Comparison of ENCODE assay signal across 9 cellular contexts in genomic region chr19:18438331-18439024, GRCh38. TPM values are rescaled to one million over a fixed set of nuclear protein-coding genes. Genes with fewer than 3 reads are reported as not detected.
DNase-seq lines count a peak whose midpoint lies in the region; ATAC-seq and TF ChIP-seq lines count a peak whose summit lies in the region.
"Had no signal": no experiment of that assay in that cellular context is flagged by ENCODE, and none has a peak within 500 bp of the region (broad histone marks: within the 10 kb centered on the region; RNA-seq: fewer than 3 reads in every experiment).

No MANE protein-coding gene starts in this region.

- intact Hi-C loops in body of pancreas (cut with DNase I) (no loop called here), testis (cut with DNase I; ENCODE audit: low total_unique reads) (no loop called here), OCI-LY7 (cut with micrococcal nuclease; ENCODE audit: unreplicated experiment) (no loop called here)

- no TSS peak for BruUV-seq in OCI-LY7 (replicated peaks; lab: Mats Ljungman, UMichigan)

- CTCF ChIA-PET in OCI-LY7 (lab: Charles Lee; ENCODE audit: unreplicated experiment), result no interaction called here

- TF ChIP-seq POLR2A in body of pancreas (IDR thresholded peaks at IDR 0.05) (peak; percentile 7 to 28 (median 15)), testis (IDR thresholded peaks at IDR 0.05) (no peak)

- H3K4me1 Mint-ChIP-seq in IgD-negative memory B cell (peaks cover 12 to 20% (median 16%) of the 10 kb centered on the region in 3 donors), immature natural killer cell (peaks cover 36 to 47% of the 10 kb centered on the region in 2 donors)

- no peaks in the 10 kb centered on the region for H3K36me3 Mint-ChIP-seq in IgD-negative memory B cell
- peaks cover 4 to 7% (median 4%) of the 10 kb centered on the region in 3 donors for H3K36me3 Mint-ChIP-seq in immature natural killer cell

- peak overlapping the region in 3 of 4 donors; percentile 8 to 80 (median 32) for H3K4me3 Mint-ChIP-seq in IgD-negative memory B cell
- H3K4me3 Mint-ChIP-seq in immature natural killer cell, result peak overlapping the region in 1 of 5 donors; percentile 33

- ATAC-seq in body of pancreas (peak; percentile 52), GM21786 (IDR thresholded peaks at IDR 0.05; ENCODE audit: unreplicated experiment) (no peak)

- H3K27me3 ChIP-seq in body of pancreas, result no peaks in the 10 kb centered on the region
- H3K27me3 ChIP-seq in testis, result no peaks in the 10 kb centered on the region

- peak; percentile 56 to 76 (median 70) for DNase-seq in body of pancreas
- no peak for DNase-seq in immature natural killer cell
- peak; percentile 88 for DNase-seq in testis
- DNase-seq in OCI-LY7 (ENCODE audit: low spot score), result no peak
- DNase-seq in GDM1 (lab: John Stamatoyannopoulos, UW), result no peak

- H3K9me3 ChIP-seq in body of pancreas (no peaks in the 10 kb centered on the region), testis (no peaks in the 10 kb centered on the region), OCI-LY7 (ENCODE audit: low read length) (0 out of 2 replicates have a peak, but pooled peaks cover 7% of the 10 kb centered on the region)

- no peaks in the 10 kb centered on the region for H3K27me3 Mint-ChIP-seq in IgD-negative memory B cell
- H3K27me3 Mint-ChIP-seq in immature natural killer cell (ENCODE audit: low read depth in 3 of 3), result peaks cover 15 to 38% (median 27%) of the 10 kb centered on the region in 3 donors

- 0 to 15% methylated on average over 1 to 24 of the region's 24 CpGs for WGBS in body of pancreas, 2 donors
- WGBS in testis, 2 donors, result 2 to 4% methylated on average over 13 to 24 of the region's 24 CpGs

- no peak overlapping the region for H3K4me2 ChIP-seq in OCI-LY7 (ENCODE audit: low read length)

- H3K9me2 ChIP-seq in OCI-LY7 (ENCODE audit: insufficient read depth, low read length), result no peaks in the 10 kb centered on the region

- POLR2A ChIA-PET in OCI-LY7 (lab: Charles Lee), result no interaction called here

- no peak overlapping the region for H2AFZ ChIP-seq in OCI-LY7 (ENCODE audit: low read length)

- H4K20me1 ChIP-seq in OCI-LY7 (ENCODE audit: insufficient read depth, low read length), result no peaks in the 10 kb centered on the region

- H3K4me1 ChIP-seq in body of pancreas (peaks cover 58% of the 10 kb centered on the region), testis (peaks cover 53% of the 10 kb centered on the region), OCI-LY7 (ENCODE audit: insufficient read depth, low read length, poor library complexity, severe bottlenecking) (peaks cover 11% of the 10 kb centered on the region)

- no peaks in the 10 kb centered on the region for H3K79me2 ChIP-seq in OCI-LY7 (ENCODE audit: insufficient read depth, low read depth, low read length)

- peak overlapping the region in 1 of 3 donors; percentile 78 for H3K27ac Mint-ChIP-seq in IgD-negative memory B cell
- peak overlapping the region in 4 of 6 donors; percentile 50 to 66 (median 56) for H3K27ac Mint-ChIP-seq in immature natural killer cell
- H3K27ac Mint-ChIP-seq: T-helper 1 cell treated with Interleukin-12 subunit alpha and Interleukin-12 subunit beta and Interleukin-4 antibody, amounts not matched to agents 30 μg/mL and 1 μg/mL, for 36 hours had no signal

- H3K4me3 ChIP-seq in body of pancreas (no peak overlapping the region), testis (peak overlapping the region; percentile 74 to 91), OCI-LY7 (ENCODE audit: low read depth, low read length, poor library complexity, severe bottlenecking) (no peak overlapping the region)

- H3K36me3 ChIP-seq in body of pancreas (replicated peaks in 1 of 2; ENCODE audit: insufficient read depth in 1 of 2, low read depth in 2 of 2) (peaks cover 0 to under 1% of the 10 kb centered on the region in 2 donors), testis (ENCODE audit: low read depth, missing control alignments) (no peaks in the 10 kb centered on the region), OCI-LY7 (ENCODE audit: insufficient read depth, low read length) (peaks cover 13% of the 10 kb centered on the region)

- H3K9me3 Mint-ChIP-seq in IgD-negative memory B cell (no peaks in the 10 kb centered on the region), immature natural killer cell (peaks cover 0 to 6% (median 5%) of the 10 kb centered on the region in 6 donors)

- TF ChIP-seq CTCF in body of pancreas (IDR thresholded peaks at IDR 0.05), result no peak
- TF ChIP-seq CTCF in testis (IDR thresholded peaks at IDR 0.05), result no peak
- no peak for TF ChIP-seq CTCF in OCI-LY7 (conservative IDR thresholded peaks at IDR 0.05; ENCODE audit: low read length)

- H3K27ac ChIP-seq in body of pancreas, result peak overlapping the region; percentile 69 to 92 (median 87)
- peak overlapping the region; percentile 71 to 88 for H3K27ac ChIP-seq in testis
- H3K27ac ChIP-seq in OCI-LY7 (ENCODE audit: low read depth, low read length, poor library complexity, severe bottlenecking), result no peak overlapping the region

RNA-seq across cellular contexts. Expression of gene ISYNA1, which starts 0.5 kb away (rescaled TPM):
- polyA plus RNA-seq in IgD-negative memory B cell (17.2 TPM), immature natural killer cell (10 to 100 TPM; 29.7 to 32.2 (median 31.2) TPM), testis (ENCODE audit: insufficient read depth, low read depth, low replicate concordance) (493 TPM)
- total RNA-seq in body of pancreas (10 to 100 TPM; 52.7 to 72.8 TPM), testis (1,000 to 10,000 TPM in 1 of 2 donors, 100 to 1,000 TPM in 1; 1,000 to 1,122 TPM), OCI-LY7 (2022) (8.9 and 10.9 TPM in 2 replicates)
- total RNA-seq in OCI-LY7 (2014; rRNA removed; shearing (Covaris generic)), result 0.72 and 1.8 TPM in 2 replicates

RNA-seq across cellular contexts. Expression of gene SSBP4, which starts 19.3 kb away (rescaled TPM):
- polyA plus RNA-seq in IgD-negative memory B cell, result 97.4 TPM
- 10 to 100 TPM; 50.1 to 63.9 TPM for total RNA-seq in body of pancreas
- 100 to 1,000 TPM in 2 of 3 donors, 10 to 100 TPM in 1; 73.5 to 122 (median 107) TPM for polyA plus RNA-seq in immature natural killer cell
- 100 to 1,000 TPM in 1 of 2 donors, 10 to 100 TPM in 1; 90.3 to 118 TPM for total RNA-seq in testis
- 80.5 TPM for polyA plus RNA-seq in testis (ENCODE audit: insufficient read depth, low read depth, low replicate concordance)
- 54.8 and 92.9 TPM in 2 replicates for total RNA-seq in OCI-LY7 (2014; rRNA removed; shearing (Covaris generic))
- total RNA-seq in OCI-LY7 (2022), result 97.5 and 117 TPM in 2 replicates

RNA-seq across cellular contexts. Expression of gene LRRC25, which starts 41.1 kb away (rescaled TPM):
- polyA plus RNA-seq in IgD-negative memory B cell (14.9 TPM), immature natural killer cell (10 to 100 TPM in 1 of 3 donors, 1 to 10 TPM in 2; 2.7 to 18.1 (median 7.7) TPM), testis (ENCODE audit: insufficient read depth, low read depth, low replicate concordance) (3.4 TPM)
- total RNA-seq in body of pancreas (1 to 10 TPM in 1 of 2 donors, not detected in 1; 4.4 TPM), testis (1 to 10 TPM; 1.6 to 4.0 TPM), OCI-LY7 (2022) (3.2 and 4.1 TPM in 2 replicates)
- 0.49 and 0.98 TPM in 2 replicates for total RNA-seq in OCI-LY7 (2014; rRNA removed; shearing (Covaris generic))
- total RNA-seq: lung microvascular endothelial cell had no signal

RNA-seq across cellular contexts. Expression of gene GDF15, which starts 52.5 kb away (rescaled TPM):
- polyA plus RNA-seq in IgD-negative memory B cell, result not detected
- 10 to 100 TPM; 40.5 to 86.1 TPM for total RNA-seq in body of pancreas
- not detected for polyA plus RNA-seq in immature natural killer cell
- total RNA-seq in testis, result 1 to 10 TPM in 1 of 2 donors, under 1 TPM in 1; 0.93 to 2.5 TPM
- 1.0 TPM for polyA plus RNA-seq in testis (ENCODE audit: insufficient read depth, low read depth, low replicate concordance)
- total RNA-seq in OCI-LY7 (2014; rRNA removed; shearing (Covaris generic)), result 0.80 TPM in 1 of 2 replicates, not detected in the other
- total RNA-seq in OCI-LY7 (2022), result not detected in 2 replicates

Comparison
In these comparisons a context has a peak if more than half of its experiments do, and no peak if none do; other contexts are left out.
1. DNase-seq: peak in body of pancreas (4 of 4) and testis (single experiment); none in immature natural killer cell (0 of 3), OCI-LY7 (single experiment) and GDM1 (single experiment).
2. H3K4me3 ChIP-seq: peak in testis (2 of 2); none in body of pancreas (0 of 2) and OCI-LY7 (single experiment).
3. RNA of gene ISYNA1, which starts 0.5 kb away (total RNA-seq): 1,000 to 1,122 TPM in testis; 52.7 to 72.8 TPM in body of pancreas and 0.72 to 10.9 TPM in OCI-LY7; every median in the first group is over 10 times any median in the second.